ENCODE assay signal across 2 cellular contexts in genomic region chr22:29998627-29999026, GRCh38.
TF ChIP-seq lines count a peak whose summit lies in the region.

No MANE protein-coding gene starts in this region.

TF ChIP-seq in HCT116, 20 proteins besides CTCF, POLR2A, EP300 and RAD21:
- TF ChIP-seq FOSL1 (IDR thresholded peaks at IDR 0.05; ENCODE audit: low read depth) (no peak), ATF3 (IDR thresholded peaks at IDR 0.05) (no peak), ZBTB33 (IDR thresholded peaks at IDR 0.05; ENCODE audit: extremely low read depth, insufficient replicate concordance, low read length) (no peak), MAX (IDR thresholded peaks at IDR 0.05) (no peak), CBX3 (IDR thresholded peaks at IDR 0.05; ENCODE audit: low read depth) (no peak), YY1 (IDR thresholded peaks at IDR 0.05; ENCODE audit: extremely low read depth, insufficient replicate concordance, low read depth, low read length) (no peak), EZH2phosphoT487 (IDR thresholded peaks at IDR 0.05; ENCODE audit: borderline replicate concordance) (no peak), TCF7L2 (IDR thresholded peaks at IDR 0.05; ENCODE audit: borderline replicate concordance, extremely low read depth, insufficient read depth, insufficient read length) (no peak), CEBPB (IDR thresholded peaks at IDR 0.05; ENCODE audit: low read depth) (no peak), ZFX (IDR thresholded peaks at IDR 0.05) (no peak), SRF (IDR thresholded peaks at IDR 0.05; ENCODE audit: low read depth) (no peak), ZNF274 (IDR thresholded peaks at IDR 0.05; ENCODE audit: low read depth, low read length) (no peak), SIN3A (IDR thresholded peaks at IDR 0.05; ENCODE audit: low read depth) (no peak)

TF ChIP-seq in GM12878, 131 proteins besides CTCF, POLR2A, EP300 and RAD21:
- TF ChIP-seq NR2C2 (IDR thresholded peaks at IDR 0.05; ENCODE audit: borderline replicate concordance, control insufficient read depth, insufficient read length, low read depth) (no peak), GABPA (IDR thresholded peaks at IDR 0.05; ENCODE audit: low read depth) (no peak), BCL3 (IDR thresholded peaks at IDR 0.05; ENCODE audit: borderline replicate concordance, insufficient read depth, low read depth, low read length, poor library complexity, severe bottlenecking) (no peak), SUZ12 (IDR thresholded peaks at IDR 0.05; ENCODE audit: unreplicated experiment) (no peak), RUNX3 (IDR thresholded peaks at IDR 0.05; ENCODE audit: low read length) (peak; percentile 29; the same call in 1 of the 2 replicates)
